Comparison of ENCODE assay signal across 1 cellular context in the genomic region with DNA sequence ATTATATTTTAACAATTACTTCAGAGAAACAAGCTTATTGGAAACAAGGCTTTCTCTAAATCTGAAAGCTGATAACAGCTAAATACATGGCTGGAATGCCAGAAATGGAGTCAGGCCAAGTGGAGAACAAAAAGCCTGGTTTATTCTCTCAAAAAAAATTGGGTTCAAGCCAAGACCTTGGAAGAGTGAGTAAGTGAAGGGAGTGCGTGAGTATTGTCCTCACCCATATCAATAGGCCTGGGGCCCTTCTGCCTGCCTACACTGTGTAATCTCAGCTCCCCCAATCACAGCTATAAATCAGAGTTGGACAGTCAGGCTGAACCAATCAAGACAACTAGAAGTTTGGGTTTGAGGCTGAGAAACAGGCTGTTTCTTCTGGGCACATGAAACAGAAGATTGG.
TF ChIP-seq lines count a peak whose summit lies in the region.

No MANE protein-coding gene starts in this region.

TF ChIP-seq in WTC11, 78 proteins besides CTCF, POLR2A, EP300 and RAD21 (continued from another document):
- TF ChIP-seq, protein P1, sequence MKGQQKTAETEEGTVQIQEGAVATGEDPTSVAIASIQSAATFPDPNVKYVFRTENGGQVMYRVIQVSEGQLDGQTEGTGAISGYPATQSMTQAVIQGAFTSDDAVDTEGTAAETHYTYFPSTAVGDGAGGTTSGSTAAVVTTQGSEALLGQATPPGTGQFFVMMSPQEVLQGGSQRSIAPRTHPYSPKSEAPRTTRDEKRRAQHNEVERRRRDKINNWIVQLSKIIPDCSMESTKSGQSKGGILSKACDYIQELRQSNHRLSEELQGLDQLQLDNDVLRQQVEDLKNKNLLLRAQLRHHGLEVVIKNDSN (CRISPR knock-in tag; IDR thresholded peaks at IDR 0.05) = no peak
- TF ChIP-seq EMX1 (CRISPR knock-in tag; IDR thresholded peaks at IDR 0.05) = no peak
